8 cellular contexts compared by ENCODE assay signal in the genomic region with DNA sequence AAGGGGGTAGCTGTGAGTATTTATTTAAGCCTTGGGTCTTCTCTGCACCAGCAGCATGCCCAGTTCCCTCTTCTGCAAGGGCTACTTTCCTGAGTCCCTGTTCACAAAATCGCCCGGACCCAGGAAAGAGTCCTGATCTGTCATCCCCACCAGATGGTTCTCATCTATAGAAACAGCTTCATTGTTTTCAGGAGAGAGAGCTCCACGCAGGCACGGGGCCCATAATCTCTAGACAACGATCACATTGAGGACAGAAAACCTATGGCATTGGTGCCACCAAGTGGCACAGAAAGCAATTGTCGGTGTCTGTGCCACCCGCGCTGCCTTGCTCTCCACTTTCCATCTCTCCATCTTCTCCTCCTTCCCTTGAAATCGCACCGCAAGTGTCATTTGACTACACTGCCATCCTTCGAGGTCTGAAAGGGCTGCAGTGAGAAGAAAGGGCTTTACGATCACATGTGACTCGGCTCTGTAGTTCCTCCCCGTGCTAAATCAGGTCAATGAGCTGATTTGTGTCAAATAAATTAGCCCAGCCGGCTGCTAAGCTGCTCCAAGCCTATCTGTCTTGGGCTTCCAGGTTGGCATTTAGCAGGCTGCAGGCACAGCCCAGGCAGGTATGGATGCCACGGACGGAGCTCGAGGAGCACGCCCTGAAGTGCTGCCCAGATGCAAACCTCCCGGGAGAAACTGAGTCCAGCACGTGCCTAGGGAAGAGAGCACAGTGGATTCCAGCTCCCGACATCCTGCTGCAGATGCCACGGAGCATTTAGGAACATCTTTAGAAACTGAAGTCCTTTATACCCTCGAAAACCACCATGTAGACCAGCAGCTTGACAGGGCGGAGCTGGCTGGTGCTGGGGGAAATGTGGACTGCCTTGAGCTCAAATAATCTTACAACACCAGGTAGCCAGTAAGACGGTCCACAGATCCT. TPM values are rescaled to one million over a fixed set of nuclear protein-coding genes. Genes with fewer than 3 reads are reported as not detected.
DNase-seq lines count a peak whose midpoint lies in the region; ATAC-seq, FAIRE-seq and TF ChIP-seq lines count a peak whose summit lies in the region.

No MANE protein-coding gene starts in this region.

- no peak for TF ChIP-seq POLR2A in HepG2 (IDR thresholded peaks at IDR 0.05; ENCODE audit: insufficient read depth in 1 of 2, low read depth in 2 of 2, low read length in 2 of 2)

- 25% methylated on average over 18 of the region's 26 CpGs for WGBS in HepG2 (ENCODE audit: low lambda C conversion rate)

- intact Hi-C loops in HepG2 (cut with micrococcal nuclease; ENCODE audit: unreplicated experiment), result loop anchor here (10.0 kb wide), 2 partner anchors 316 to 406 kb away; no protein-coding TSS in a partner anchor

- peak; percentile 96 for DNase-seq in Ammon's horn (ENCODE audit: low spot score)
- peak; percentile 67 for DNase-seq in NCI-H2196 treated with DMSO at 0.1 percent for 48 hours (lab: John Stamatoyannopoulos, UW; ENCODE audit: unreplicated experiment)
- DNase-seq in activated CD4-positive, alpha-beta T cell treated with anti-CD3 and anti-CD28 coated beads for 1 hour, result peak; percentile 36
- peak; percentile 52 to 82 for DNase-seq in cerebellar nuclear complex (lab: John Stamatoyannopoulos, UW)
- DNase-seq in HepG2 (ENCODE audit: low spot score), result peak; percentile 25
- DNase-seq in stimulated activated CD4-positive, alpha-beta T cell treated with anti-CD3 and anti-CD28 coated beads, TNF-alpha, amount 100 ng/mL, for 24 hours (ENCODE audit: low read depth in 3 of 3), result peak in 2 of 3 experiments; percentile 4 to 36

- H3K4me2 ChIP-seq in HepG2 (ENCODE audit: low read depth, low read length), result peak overlapping the region; percentile 59

- no peak overlapping the region for H2AFZ ChIP-seq in HepG2 (ENCODE audit: low read length)

- H3K9ac ChIP-seq in HepG2 (ENCODE audit: insufficient read depth, low read depth, low read length), result no peak overlapping the region

- no peaks in the 10 kb centered on the region; a peak in 1 of 5 replicates for H3K27me3 ChIP-seq in HepG2 (ENCODE audit: control insufficient read depth in 1 of 2, insufficient read depth in 2 of 2, low read length in 2 of 2)

- H4K20me1 ChIP-seq in HepG2 (ENCODE audit: insufficient read depth, low read length), result no peaks in the 10 kb centered on the region

- no peaks in the 10 kb centered on the region for H3K9me3 ChIP-seq in HepG2 (ENCODE audit: low read length)

- TF ChIP-seq EP300 in HepG2 (IDR thresholded peaks at IDR 0.05; ENCODE audit: low read depth in 2 of 2, low read length in 2 of 2), result no peak
- no peak for TF ChIP-seq EP300 in HepG2 (CRISPR knock-in tag; IDR thresholded peaks at IDR 0.05; ENCODE audit: borderline replicate concordance)

- H3K27ac ChIP-seq in HepG2 (ENCODE audit: extremely low read length, insufficient read depth, low read length), result no peak overlapping the region

- TF ChIP-seq RAD21 in HepG2 (CRISPR knock-in tag; IDR thresholded peaks at IDR 0.05), result 0 out of 2 replicates have a peak, but pooled peaks have one; percentile 22

- H3K4me3 ChIP-seq in HepG2 (replicated peaks in 1 of 3; ENCODE audit: insufficient read depth in 1 of 3, low read depth in 2 of 3, low read length in 3 of 3), result peak overlapping the region in 1 of 3 experiments; percentile 10; a peak in 2 of 6 replicates

- CTCF ChIA-PET in HepG2 (lab: Yijun Ruan, JAX; ENCODE audit: low intra/inter-chr PET ratio, low total read pairs), result no interaction called here

- peaks cover 11% of the 10 kb centered on the region for H3K4me1 ChIP-seq in HepG2 (ENCODE audit: insufficient read depth, low read length)

- FAIRE-seq in HepG2 (lab: Jason Lieb, UNC), result no peak

- ATAC-seq in GM21723 (IDR thresholded peaks at IDR 0.05; ENCODE audit: unreplicated experiment), result peak; percentile 55
- peak; percentile 72 for ATAC-seq in HepG2
- ATAC-seq in HG03045 (IDR thresholded peaks at IDR 0.05; ENCODE audit: unreplicated experiment), result no peak

- peak; percentile 72 for TF ChIP-seq CTCF in HepG2 (CRISPR knock-in tag; IDR thresholded peaks at IDR 0.05)

- BruUV-seq in HepG2 (replicated peaks; lab: Mats Ljungman, UMichigan), result no TSS peak

- H3K36me3 ChIP-seq in HepG2 (replicated peaks in 1 of 2; ENCODE audit: control insufficient read depth in 1 of 2, insufficient read depth in 2 of 2, low read length in 2 of 2), result 0 out of 5 replicates have a peak, but pooled peaks cover 0 to 2% of the 10 kb centered on the region in 2 experiments

- POLR2A ChIA-PET in HepG2 (lab: Yijun Ruan, JAX), result no interaction called here

- in situ Hi-C loops in HepG2 (cut with HindIII; ENCODE audit: extremely low pct_ligation_motif_present, low pct_unique_long_range_greater_than_20kb), result loop anchor here (10.0 kb wide), 2 partner anchors 206 to 406 kb away; a partner anchor contains a TSS

- no peaks in the 10 kb centered on the region for H3K79me2 ChIP-seq in HepG2 (ENCODE audit: insufficient read depth, low read length)

TF ChIP-seq in HepG2, 621 proteins besides CTCF, POLR2A, EP300 and RAD21:
- no peak for TF ChIP-seq TOPORS (CRISPR knock-in tag; IDR thresholded peaks at IDR 0.05)
- TF ChIP-seq STAG1 (CRISPR knock-in tag; IDR thresholded peaks at IDR 0.05), result peak; percentile 65
- TF ChIP-seq SMC3 (IDR thresholded peaks at IDR 0.05; ENCODE audit: low read length), result peak; percentile 35; the same call in 1 of the 2 replicates

RNA-seq across cellular contexts. Expression of a gene that starts 28.8 kb away (rescaled TPM):
- 51.8 and 65.6 TPM in 2 replicates for total RNA-seq in HepG2 (2016; rRNA removed; fragmentation: Illumina TruSeq; extraction: Trizol)
- 73.3 and 84.9 TPM in 2 replicates for total RNA-seq in HepG2 (2016; cell fraction: cytosol; rRNA removed; fragmentation: Illumina TruSeq; extraction: Trizol; ENCODE audit: low read depth)
- total RNA-seq in HepG2 (2016; cell fraction: insoluble cytoplasmic fraction; rRNA removed; fragmentation: Illumina TruSeq; extraction: Trizol), result 52.8 and 55.9 TPM in 2 replicates
- total RNA-seq in HepG2 (2016; cell fraction: membrane; rRNA removed; fragmentation: Illumina TruSeq; extraction: Trizol), result 130 and 144 TPM in 2 replicates
- 23.5 and 30.9 TPM in 2 replicates for total RNA-seq in HepG2 (2016; cell fraction: nucleus; rRNA removed; fragmentation: Illumina TruSeq; extraction: Trizol)
- 16.1 and 20.0 TPM in 2 replicates for polyA plus RNA-seq in HepG2 (2011; rRNA removed)
- 10.7 and 16.5 TPM in 2 replicates for polyA plus RNA-seq in HepG2 (2011; cell fraction: cytosol; rRNA removed)
- 6.8 and 7.2 TPM in 2 replicates for polyA plus RNA-seq in HepG2 (2011; cell fraction: nucleus; rRNA removed)
- 9.0 and 11.3 TPM in 2 replicates for polyA plus RNA-seq in HepG2 (2012)
- 87.5 and 98.3 TPM in 2 replicates for polyA plus RNA-seq in HepG2 (2016; cell fraction: cytosol; fragmentation: Illumina TruSeq; extraction: Trizol; ENCODE audit: low read depth)
- 40.6 and 42.1 TPM in 2 replicates for polyA plus RNA-seq in HepG2 (2016; cell fraction: insoluble cytoplasmic fraction; fragmentation: Illumina TruSeq; extraction: Trizol; ENCODE audit: low read depth)
- 97.7 TPM in 2 replicates for polyA plus RNA-seq in HepG2 (2016; cell fraction: membrane; fragmentation: Illumina TruSeq; extraction: Trizol; ENCODE audit: low read depth)
- 25.0 and 26.3 TPM in 2 replicates for polyA plus RNA-seq in HepG2 (2016; cell fraction: nucleus; fragmentation: Illumina TruSeq; extraction: Trizol; ENCODE audit: insufficient read depth, low read depth)
- polyA minus RNA-seq in HepG2 (2011; rRNA and poly(A)+ RNA removed; ENCODE audit: low replicate concordance), result 26.4 and 35.5 TPM in 2 replicates
- 16.0 TPM in 2 replicates for polyA minus RNA-seq in HepG2 (2011; cell fraction: cytosol; rRNA and poly(A)+ RNA removed)
- 8.1 and 10.8 TPM in 2 replicates for polyA minus RNA-seq in HepG2 (2011; cell fraction: nucleus; rRNA and poly(A)+ RNA removed)

RNA-seq across cellular contexts. Expression of a gene that starts 29.0 kb away (rescaled TPM):
- total RNA-seq in HepG2 (2016; rRNA removed; fragmentation: Illumina TruSeq; extraction: Trizol), result 7.1 and 8.3 TPM in 2 replicates
- total RNA-seq in HepG2 (2016; cell fraction: cytosol; rRNA removed; fragmentation: Illumina TruSeq; extraction: Trizol; ENCODE audit: low read depth), result 4.9 and 5.0 TPM in 2 replicates
- 6.1 and 7.2 TPM in 2 replicates for total RNA-seq in HepG2 (2016; cell fraction: insoluble cytoplasmic fraction; rRNA removed; fragmentation: Illumina TruSeq; extraction: Trizol)
- 7.4 and 8.0 TPM in 2 replicates for total RNA-seq in HepG2 (2016; cell fraction: membrane; rRNA removed; fragmentation: Illumina TruSeq; extraction: Trizol)
- total RNA-seq in HepG2 (2016; cell fraction: nucleus; rRNA removed; fragmentation: Illumina TruSeq; extraction: Trizol), result 7.7 and 9.7 TPM in 2 replicates
- polyA plus RNA-seq in HepG2 (2011; rRNA removed), result 3.3 and 3.4 TPM in 2 replicates
- polyA plus RNA-seq in HepG2 (2011; cell fraction: cytosol; rRNA removed), result 2.2 and 2.3 TPM in 2 replicates
- 3.3 and 4.4 TPM in 2 replicates for polyA plus RNA-seq in HepG2 (2011; cell fraction: nucleus; rRNA removed)
- polyA plus RNA-seq in HepG2 (2012), result 1.6 and 3.2 TPM in 2 replicates
- 1.2 TPM in 2 replicates for polyA plus RNA-seq in HepG2 (2016; cell fraction: cytosol; fragmentation: Illumina TruSeq; extraction: Trizol; ENCODE audit: low read depth)
- 2.3 and 3.9 TPM in 2 replicates for polyA plus RNA-seq in HepG2 (2016; cell fraction: insoluble cytoplasmic fraction; fragmentation: Illumina TruSeq; extraction: Trizol; ENCODE audit: low read depth)
- polyA plus RNA-seq in HepG2 (2016; cell fraction: membrane; fragmentation: Illumina TruSeq; extraction: Trizol; ENCODE audit: low read depth), result 3.2 and 3.7 TPM in 2 replicates
- 10.6 and 13.3 TPM in 2 replicates for polyA plus RNA-seq in HepG2 (2016; cell fraction: nucleus; fragmentation: Illumina TruSeq; extraction: Trizol; ENCODE audit: insufficient read depth, low read depth)
- 12.6 and 43.4 TPM in 2 replicates for polyA minus RNA-seq in HepG2 (2011; rRNA and poly(A)+ RNA removed; ENCODE audit: low replicate concordance)
- polyA minus RNA-seq in HepG2 (2011; cell fraction: cytosol; rRNA and poly(A)+ RNA removed), result 5.0 and 6.7 TPM in 2 replicates
- polyA minus RNA-seq in HepG2 (2011; cell fraction: nucleus; rRNA and poly(A)+ RNA removed), result 5.2 TPM in 2 replicates

Comparison
In these comparisons a context has a peak if more than half of its experiments do, and no peak if none do; other contexts are left out.
1. DNase-seq: peak in every context shown above with its lines; median percentile 96 in Ammon's horn; 67 in NCI-H2196 treated with DMSO at 0.1 percent for 48 hours; 67 in cerebellar nuclear complex; 36 in activated CD4-positive, alpha-beta T cell treated with anti-CD3 and anti-CD28 coated beads for 1 hour; 25 in HepG2; 20 in stimulated activated CD4-positive, alpha-beta T cell treated with anti-CD3 and anti-CD28 coated beads, TNF-alpha, amount 100 ng/mL, for 24 hours.